Comparison of ENCODE assay signal across 8 cellular contexts in the genomic region with DNA sequence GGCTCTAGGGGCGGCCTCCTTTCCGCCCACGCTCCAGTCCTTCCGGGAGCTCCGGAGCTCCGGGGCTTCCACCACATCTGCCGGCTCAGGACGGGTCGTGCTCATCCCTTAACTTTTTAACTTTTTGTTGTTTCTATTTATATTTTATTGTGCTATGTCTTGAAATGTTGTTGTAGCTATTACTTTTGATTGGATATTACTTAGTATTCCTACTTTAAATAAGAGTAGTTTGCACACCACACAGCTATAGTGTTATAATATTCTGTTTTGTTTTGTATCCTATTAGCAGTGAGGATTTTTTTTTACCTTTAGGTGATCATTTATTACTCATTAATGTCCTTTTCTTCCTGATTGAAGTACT.
DNase-seq lines count a peak whose midpoint lies in the region; ATAC-seq and TF ChIP-seq lines count a peak whose summit lies in the region.
"Not testable (repeated sequence)": the region's sequence is repeated elsewhere in the genome, so short reads cannot be mapped to it uniquely, and the experiment has no call there.

No MANE protein-coding gene starts in this region.

- TF ChIP-seq CTCF in AG09309 (IDR thresholded peaks at IDR 0.05; ENCODE audit: control insufficient read depth, insufficient read depth, low read depth, low read length, missing control alignments); colonic mucosa (IDR thresholded peaks at IDR 0.05); left ventricle myocardium inferior (IDR thresholded peaks at IDR 0.05; ENCODE audit: borderline replicate concordance): not testable (repeated sequence)
- TF ChIP-seq CTCF in OCI-LY7 (conservative IDR thresholded peaks at IDR 0.05; ENCODE audit: low read length) (peak; percentile 38; the same call in 1 of the 2 replicates), spleen (IDR thresholded peaks at IDR 0.05 in 8 of 11, conservative IDR thresholded peaks at IDR 0.05 in 3 of 11) (peak in 2 of 11 experiments; percentile 8 to 22)

- not testable (repeated sequence) for TF ChIP-seq POLR2A in spleen (IDR thresholded peaks at IDR 0.05)

- not testable (repeated sequence) for BruUV-seq in OCI-LY7 (replicated peaks; lab: Mats Ljungman, UMichigan)

- intact Hi-C loops in OCI-LY7 (cut with micrococcal nuclease; ENCODE audit: unreplicated experiment); activated T-helper 1 cell treated with anti-CD3 and anti-CD28 coated beads, Interleukin-12 subunit alpha, Interleukin-12 subunit beta, Interleukin-2, Interleukin-4 antibody, amounts not matched to agents 30 ng/mL and 10 ng/mL and 1 ng/mL, durations not matched to agents 14 hours and 24 hours and 36 hours (cut with micrococcal nuclease); colonic mucosa (cut with DNase I); left ventricle myocardium inferior (cut with micrococcal nuclease); spleen (cut with DNase I; ENCODE audit: low total_unique reads): not testable (repeated sequence)

- DNase-seq in AG09309 (ENCODE audit: low read depth); H7; OCI-LY7 (ENCODE audit: low spot score); activated T-helper 1 cell treated with anti-CD3 and anti-CD28 coated beads, Interleukin-12 subunit alpha, Interleukin-12 subunit beta, Interleukin-2, Interleukin-4 antibody, amounts not matched to agents 30 ng/mL and 10 ng/mL and 1 ng/mL, durations not matched to agents 14 hours and 24 hours and 36 hours (ENCODE audit: low spot score); colonic mucosa; left ventricle myocardium inferior; naive thymus-derived CD8-positive, alpha-beta T cell; spleen: not testable (repeated sequence)

- not testable (repeated sequence) for H3K79me2 ChIP-seq in OCI-LY7 (ENCODE audit: insufficient read depth, low read depth, low read length)

- peak overlapping the region; percentile 35 for H3K4me3 ChIP-seq in AG09309 (ENCODE audit: control insufficient read depth, low read depth, low read length)
- peak overlapping the region; percentile 61 for H3K4me3 ChIP-seq in H7 (ENCODE audit: insufficient read depth, low read depth, low read length)
- peak overlapping the region; percentile 74 for H3K4me3 ChIP-seq in OCI-LY7 (ENCODE audit: low read depth, low read length, poor library complexity, severe bottlenecking)
- peak overlapping the region; percentile 42 for H3K4me3 ChIP-seq in colonic mucosa
- peak overlapping the region; percentile 68 for H3K4me3 ChIP-seq in left ventricle myocardium inferior
- peak overlapping the region; percentile 45 to 69 (median 53) for H3K4me3 ChIP-seq in spleen

- H3K27me3 ChIP-seq in H7 (ENCODE audit: control insufficient read depth, insufficient read depth, low read length), result peaks cover 74% of the 10 kb centered on the region
- peaks cover 27% of the 10 kb centered on the region for H3K27me3 ChIP-seq in colonic mucosa
- peaks cover 74% of the 10 kb centered on the region for H3K27me3 ChIP-seq in left ventricle myocardium inferior (ENCODE audit: low read depth)
- H3K27me3 ChIP-seq in spleen (replicated peaks in 1 of 7), result peaks cover 0 to 74% (median 21%) of the 10 kb centered on the region in 7 donors

- POLR2A ChIA-PET in OCI-LY7 (lab: Charles Lee), result not testable (repeated sequence)
- POLR2A ChIA-PET in naive thymus-derived CD8-positive, alpha-beta T cell (lab: Charles Lee), result interaction anchor here (1.3 kb wide), 1 partner anchor 1015 kb away, joined by 8 read pairs; no protein-coding TSS in a partner anchor

- peak overlapping the region in 1 of 2 donors; percentile 88 for H3K9ac ChIP-seq in colonic mucosa (ENCODE audit: low read depth in 2 of 2, low read length in 2 of 2)

- not testable (repeated sequence) for H3K9me3 Mint-ChIP-seq in activated T-helper 1 cell treated with anti-CD3 and anti-CD28 coated beads, Interleukin-12 subunit alpha, Interleukin-12 subunit beta, Interleukin-2, Interleukin-4 antibody, amounts not matched to agents 30 ng/mL and 10 ng/mL and 1 ng/mL, durations not matched to agents 14 hours and 24 hours and 36 hours
- peaks cover 0 to 16% (median 5%) of the 10 kb centered on the region in 9 donors for H3K9me3 Mint-ChIP-seq in naive thymus-derived CD8-positive, alpha-beta T cell

- H3K9me3 ChIP-seq in OCI-LY7 (ENCODE audit: low read length); colonic mucosa; left ventricle myocardium inferior (replicated peaks); spleen: not testable (repeated sequence)

- H3K4me1 Mint-ChIP-seq in activated T-helper 1 cell treated with anti-CD3 and anti-CD28 coated beads, Interleukin-12 subunit alpha, Interleukin-12 subunit beta, Interleukin-2, Interleukin-4 antibody, amounts not matched to agents 30 ng/mL and 10 ng/mL and 1 ng/mL, durations not matched to agents 14 hours and 24 hours and 36 hours (ENCODE audit: low read depth), result peaks cover 31% of the 10 kb centered on the region
- peaks cover 28 to 41% (median 38%) of the 10 kb centered on the region in 4 donors for H3K4me1 Mint-ChIP-seq in naive thymus-derived CD8-positive, alpha-beta T cell

- WGBS in spleen, 5 donors, result 6 to 19% (median 9%) methylated on average over 9 of the region's 9 CpGs

- CTCF ChIA-PET in OCI-LY7 (lab: Charles Lee; ENCODE audit: unreplicated experiment), result not testable (repeated sequence)

- peaks cover 44% of the 10 kb centered on the region for H3K27me3 Mint-ChIP-seq in activated T-helper 1 cell treated with anti-CD3 and anti-CD28 coated beads, Interleukin-12 subunit alpha, Interleukin-12 subunit beta, Interleukin-2, Interleukin-4 antibody, amounts not matched to agents 30 ng/mL and 10 ng/mL and 1 ng/mL, durations not matched to agents 14 hours and 24 hours and 36 hours (ENCODE audit: insufficient read depth)
- H3K27me3 Mint-ChIP-seq in naive thymus-derived CD8-positive, alpha-beta T cell, result peaks cover 39 to 72% (median 50%) of the 10 kb centered on the region in 5 donors

- not testable (repeated sequence) for H4K20me1 ChIP-seq in OCI-LY7 (ENCODE audit: insufficient read depth, low read length)

- H3K4me1 ChIP-seq in OCI-LY7 (ENCODE audit: insufficient read depth, low read length, poor library complexity, severe bottlenecking), result peaks cover 23% of the 10 kb centered on the region
- not testable (repeated sequence) for H3K4me1 ChIP-seq in colonic mucosa
- H3K4me1 ChIP-seq in left ventricle myocardium inferior, result peaks cover 45% of the 10 kb centered on the region
- peaks cover 11 to 53% (median 46%) of the 10 kb centered on the region in 6 donors for H3K4me1 ChIP-seq in spleen

- ATAC-seq in naive thymus-derived CD8-positive, alpha-beta T cell, result not testable (repeated sequence)

- H2AFZ ChIP-seq in OCI-LY7 (ENCODE audit: low read length), result peak overlapping the region; percentile 92

- peak overlapping the region; percentile 70 for H3K4me2 ChIP-seq in OCI-LY7 (ENCODE audit: low read length)

- H3K36me3 Mint-ChIP-seq in activated T-helper 1 cell treated with anti-CD3 and anti-CD28 coated beads, Interleukin-12 subunit alpha, Interleukin-12 subunit beta, Interleukin-2, Interleukin-4 antibody, amounts not matched to agents 30 ng/mL and 10 ng/mL and 1 ng/mL, durations not matched to agents 14 hours and 24 hours and 36 hours (ENCODE audit: low read depth), result peaks cover 12% of the 10 kb centered on the region
- not testable (repeated sequence) for H3K36me3 Mint-ChIP-seq in naive thymus-derived CD8-positive, alpha-beta T cell

- not testable (repeated sequence) for H3K36me3 ChIP-seq in H7 (replicated peaks; ENCODE audit: control insufficient read depth, insufficient read depth, low read length); OCI-LY7 (ENCODE audit: insufficient read depth, low read length); colonic mucosa; left ventricle myocardium inferior; spleen

- H3K4me3 Mint-ChIP-seq in activated T-helper 1 cell treated with anti-CD3 and anti-CD28 coated beads, Interleukin-12 subunit alpha, Interleukin-12 subunit beta, Interleukin-2, Interleukin-4 antibody, amounts not matched to agents 30 ng/mL and 10 ng/mL and 1 ng/mL, durations not matched to agents 14 hours and 24 hours and 36 hours, result peak overlapping the region; percentile 75
- peak overlapping the region; percentile 55 to 87 (median 78) for H3K4me3 Mint-ChIP-seq in naive thymus-derived CD8-positive, alpha-beta T cell

- not testable (repeated sequence) for H3K9me2 ChIP-seq in OCI-LY7 (ENCODE audit: insufficient read depth, low read length)

- peak overlapping the region; percentile 35 for H3K27ac ChIP-seq in OCI-LY7 (ENCODE audit: low read depth, low read length, poor library complexity, severe bottlenecking)
- H3K27ac ChIP-seq in colonic mucosa, result peak overlapping the region; percentile 49
- peak overlapping the region; percentile 84 for H3K27ac ChIP-seq in left ventricle myocardium inferior (replicated peaks)
- peak overlapping the region; percentile 81 to 92 (median 90) for H3K27ac ChIP-seq in spleen

- H3K27ac Mint-ChIP-seq in activated T-helper 1 cell treated with anti-CD3 and anti-CD28 coated beads, Interleukin-12 subunit alpha, Interleukin-12 subunit beta, Interleukin-2, Interleukin-4 antibody, amounts not matched to agents 30 ng/mL and 10 ng/mL and 1 ng/mL, durations not matched to agents 14 hours and 24 hours and 36 hours, result not testable (repeated sequence)
- peak overlapping the region in 6 of 10 donors; percentile 3 to 68 (median 45) for H3K27ac Mint-ChIP-seq in naive thymus-derived CD8-positive, alpha-beta T cell

Comparison
In these comparisons a context has a peak if more than half of its experiments do, and no peak if none do; other contexts are left out.
1. H3K27ac ChIP-seq: peak in every context shown above with its lines; median percentile 90 in spleen; 84 in left ventricle myocardium inferior; 49 in colonic mucosa; 35 in OCI-LY7.